In genomic region chr20:35601021-35601973, GRCh38 we compare ENCODE assay signal across 1 cellular context.
TF ChIP-seq lines count a peak whose summit lies in the region.

No MANE protein-coding gene starts in this region.

TF ChIP-seq in HepG2, 621 proteins besides CTCF, POLR2A, EP300 and RAD21 (continued from another document and continues in another):
- TF ChIP-seq ZZZ3 (CRISPR knock-in tag; IDR thresholded peaks at IDR 0.05; ENCODE audit: borderline replicate concordance) (0 out of 2 replicates have a peak, but pooled peaks have one; percentile 61), ZNF207 (IDR thresholded peaks at IDR 0.05; ENCODE audit: borderline replicate concordance) (no peak), BORCS8-MEF2B (CRISPR knock-in tag; IDR thresholded peaks at IDR 0.05) (peak; percentile 65; the same call in 1 of the 2 replicates), POGK (CRISPR knock-in tag; conservative IDR thresholded peaks at IDR 0.05) (no peak; the same call in 1 of the 2 replicates), ZNF605 (CRISPR knock-in tag; IDR thresholded peaks at IDR 0.05) (peak; percentile 44; the same call in 1 of the 2 replicates), HMGXB3 (CRISPR knock-in tag; IDR thresholded peaks at IDR 0.05; ENCODE audit: borderline replicate concordance) (no peak), ZNF850 (CRISPR knock-in tag; conservative IDR thresholded peaks at IDR 0.05) (no peak), ZNF672 (CRISPR knock-in tag; IDR thresholded peaks at IDR 0.05) (no peak), DZIP1 (CRISPR knock-in tag; IDR thresholded peaks at IDR 0.05) (0 out of 2 replicates have a peak, but pooled peaks have one; percentile 11), ZNF766 (CRISPR knock-in tag; IDR thresholded peaks at IDR 0.05; ENCODE audit: borderline replicate concordance) (peak; percentile 74; the same call in 1 of the 2 replicates), HOXA3 (CRISPR knock-in tag; IDR thresholded peaks at IDR 0.05) (peak; percentile 82), ZBTB26 (CRISPR knock-in tag; IDR thresholded peaks at IDR 0.05; ENCODE audit: borderline replicate concordance) (no peak), ZNF576 (CRISPR knock-in tag; IDR thresholded peaks at IDR 0.05) (peak; percentile 72; the same call in 1 of the 2 replicates), ZNF558 (CRISPR knock-in tag; IDR thresholded peaks at IDR 0.05; ENCODE audit: borderline replicate concordance) (peak; percentile 35; the same call in 1 of the 2 replicates), BCL3 (CRISPR knock-in tag; IDR thresholded peaks at IDR 0.05) (peak; percentile 89; the same call in 1 of the 2 replicates), ZNF326 (CRISPR knock-in tag; IDR thresholded peaks at IDR 0.05; ENCODE audit: borderline replicate concordance) (no peak), SOX5 (CRISPR knock-in tag; IDR thresholded peaks at IDR 0.05; ENCODE audit: borderline replicate concordance) (0 out of 2 replicates have a peak, but pooled peaks have one; percentile 17), KDM5B (CRISPR knock-in tag; IDR thresholded peaks at IDR 0.05; ENCODE audit: borderline replicate concordance) (peak; percentile 94; the same call in 1 of the 2 replicates), ETV6 (CRISPR knock-in tag; conservative IDR thresholded peaks at IDR 0.05) (no peak), TFE3 (CRISPR knock-in tag; IDR thresholded peaks at IDR 0.05) (0 out of 2 replicates have a peak, but pooled peaks have one; percentile 29), ZNF784 (CRISPR knock-in tag; IDR thresholded peaks at IDR 0.05; ENCODE audit: borderline replicate concordance) (0 out of 2 replicates have a peak, but pooled peaks have one; percentile 60), ZBTB39 (CRISPR knock-in tag; IDR thresholded peaks at IDR 0.05) (no peak), IRF1 (CRISPR knock-in tag; IDR thresholded peaks at IDR 0.05; ENCODE audit: low read depth) (peak; percentile 50; the same call in 1 of the 2 replicates), NR1H2 (CRISPR knock-in tag; IDR thresholded peaks at IDR 0.05; ENCODE audit: borderline replicate concordance, low read depth) (no peak), ZNF251 (CRISPR knock-in tag; IDR thresholded peaks at IDR 0.05) (peak; percentile 81; the same call in 1 of the 2 replicates), RFXAP (CRISPR knock-in tag; IDR thresholded peaks at IDR 0.05; ENCODE audit: borderline replicate concordance) (0 out of 2 replicates have a peak, but pooled peaks have one; percentile 63), ZNF138 (CRISPR knock-in tag; IDR thresholded peaks at IDR 0.05; ENCODE audit: low read depth) (peak; percentile 55; the same call in 1 of the 2 replicates), ZNF260 (CRISPR knock-in tag; IDR thresholded peaks at IDR 0.05; ENCODE audit: borderline replicate concordance, low read depth) (no peak), NR2C2 (CRISPR knock-in tag; IDR thresholded peaks at IDR 0.05; ENCODE audit: borderline replicate concordance) (0 out of 2 replicates have a peak, but pooled peaks have one; percentile 31), HNRNPH1 (optimal IDR thresholded peaks at IDR 0.05; ENCODE audit: low read depth, low read length) (no peak)
